In genomic region chr11:86802146-86802545, GRCh38 we compare ENCODE assay signal across 11 cellular contexts. TPM values are rescaled to one million over a fixed set of nuclear protein-coding genes. Genes with fewer than 3 reads are reported as not detected.
DNase-seq lines count a peak whose midpoint lies in the region; TF ChIP-seq lines count a peak whose summit lies in the region.
"Had no signal": no experiment of that assay in that cellular context is flagged by ENCODE, and none has a peak within 500 bp of the region (broad histone marks: within the 10 kb centered on the region; RNA-seq: fewer than 3 reads in every experiment).

No MANE protein-coding gene starts in this region.

- H3K4me3 Mint-ChIP-seq in progenitor cell of endocrine pancreas (ENCODE audit: low read depth), result peak overlapping the region; percentile 84

- H3K9me2 ChIP-seq in MM.1S (replicated peaks; ENCODE audit: insufficient read depth, low read length), result no peaks in the 10 kb centered on the region

- peaks cover 1% of the 10 kb centered on the region for H3K36me3 Mint-ChIP-seq in progenitor cell of endocrine pancreas (ENCODE audit: insufficient read depth)

- intact Hi-C loops in adrenal gland (cut with DNase I), result loop anchor here (5.0 to 10.0 kb wide), 4 partner anchors 127 to 345 kb away; partner anchors contain the start of gene ME3 (in 2 of the 2)

- H3K27ac Mint-ChIP-seq in progenitor cell of endocrine pancreas, result no peak overlapping the region
- H3K27ac Mint-ChIP-seq: activated T-helper 2 cell treated with anti-CD3 and anti-CD28 coated beads, Interferon-gamma antibody, Interleukin-2, Interleukin-4, amounts not matched to agents 10 μg/mL and 5 μg/mL and 100 μg/mL, durations not matched to agents 14 hours and 24 hours and 36 hours had no signal

- 45 to 64% (median 50%) methylated on average over 5 of the region's 5 CpGs for WGBS in adrenal gland, 4 donors

- H3F3A ChIP-seq in MM.1S (ENCODE audit: insufficient read depth, low read length), result 0 out of 2 replicates have a peak, but pooled peaks cover 2% of the 10 kb centered on the region

- H3K4me3 ChIP-seq in ACC112 (ENCODE audit: low read depth, low read length), result peak overlapping the region; percentile 79
- H3K4me3 ChIP-seq in SJSA1, result peak overlapping the region; percentile 81
- peak overlapping the region; percentile 92 for H3K4me3 ChIP-seq in fibroblast of the aortic adventitia (ENCODE audit: low read depth, low read length)
- H3K4me3 ChIP-seq in MM.1S (ENCODE audit: low read length), result no peak overlapping the region
- H3K4me3 ChIP-seq in adrenal gland, result peak overlapping the region in 1 of 4 donors; percentile 17

- H3K4me1 Mint-ChIP-seq in progenitor cell of endocrine pancreas (ENCODE audit: low read depth), result peaks cover 35% of the 10 kb centered on the region

- TF ChIP-seq CTCF in fibroblast of the aortic adventitia (IDR thresholded peaks at IDR 0.05; ENCODE audit: insufficient read depth, low read length), result no peak
- no peak for TF ChIP-seq CTCF in progenitor cell of endocrine pancreas (IDR thresholded peaks at IDR 0.05; ENCODE audit: unreplicated experiment)
- TF ChIP-seq CTCF in MM.1S (IDR thresholded peaks at IDR 0.05; ENCODE audit: low read length), result no peak
- no peak for TF ChIP-seq CTCF in adrenal gland (IDR thresholded peaks at IDR 0.05)

- no peak overlapping the region for H3K4me2 ChIP-seq in MM.1S (ENCODE audit: low read depth, low read length)

- no peak for DNase-seq in SJSA1 (ENCODE audit: low read depth in 1 of 2, low spot score in 2 of 2)
- peak; percentile 23 for DNase-seq in fibroblast of the aortic adventitia (ENCODE audit: low read depth)
- DNase-seq in progenitor cell of endocrine pancreas (ENCODE audit: low spot score, unreplicated experiment), result no peak
- no peak for DNase-seq in MM.1S
- no peak for DNase-seq in NCI-H446 treated with DMSO at 0.1 percent for 48 hours (lab: John Stamatoyannopoulos, UW)
- no peak for DNase-seq in adrenal gland
- no peak for DNase-seq in NCI-H1930 (lab: John Stamatoyannopoulos, UW)
- DNase-seq: C1 segment of cervical spinal cord; stimulated activated CD4-positive, alpha-beta T cell treated with anti-CD3 and anti-CD28 coated beads, Interleukin-4, amount 100 ng/mL, for 1 hour had no signal

- H3K9ac ChIP-seq in MM.1S (ENCODE audit: low read length), result no peak overlapping the region

- H3K27me3 ChIP-seq in ACC112 (ENCODE audit: insufficient read depth, low read length), result no peaks in the 10 kb centered on the region
- H3K27me3 ChIP-seq in SJSA1 (replicated peaks), result no peaks in the 10 kb centered on the region
- peaks cover 11% of the 10 kb centered on the region for H3K27me3 ChIP-seq in MM.1S (replicated peaks; ENCODE audit: insufficient read depth, low read length)
- H3K27me3 ChIP-seq in adrenal gland, result no peaks in the 10 kb centered on the region

- H3K27me3 Mint-ChIP-seq in progenitor cell of endocrine pancreas, result peaks cover 9% of the 10 kb centered on the region

- H2AFZ ChIP-seq in ACC112 (ENCODE audit: low read length, unreplicated experiment) (no peak overlapping the region), MM.1S (ENCODE audit: low read length) (no peak overlapping the region)

- H4K20me1 ChIP-seq in MM.1S (ENCODE audit: insufficient read depth, low read length), result no peaks in the 10 kb centered on the region

- H3K9me3 ChIP-seq in SJSA1 (replicated peaks) (no peaks in the 10 kb centered on the region), MM.1S (replicated peaks; ENCODE audit: insufficient read depth, low read length) (no peaks in the 10 kb centered on the region), adrenal gland (replicated peaks in 1 of 3) (no peaks in the 10 kb centered on the region)

- H3K9me3 Mint-ChIP-seq in progenitor cell of endocrine pancreas (ENCODE audit: low read depth), result no peaks in the 10 kb centered on the region
- H3K9me3 Mint-ChIP-seq: activated T-helper 2 cell treated with anti-CD3 and anti-CD28 coated beads, Interferon-gamma antibody, Interleukin-2, Interleukin-4, amounts not matched to agents 10 μg/mL and 5 μg/mL and 100 μg/mL, durations not matched to agents 14 hours and 24 hours and 36 hours had no signal

- H3K36me3 ChIP-seq in ACC112 (ENCODE audit: insufficient read depth, low read length) (peaks cover 8% of the 10 kb centered on the region; the same call in 1 of the 2 replicates), SJSA1 (0 out of 2 replicates have a peak, but pooled peaks cover 4% of the 10 kb centered on the region), MM.1S (replicated peaks; ENCODE audit: insufficient read depth, low read length) (no peaks in the 10 kb centered on the region), adrenal gland (replicated peaks in 1 of 2) (no peaks in the 10 kb centered on the region)

- no peak for TF ChIP-seq POLR2A in adrenal gland (IDR thresholded peaks at IDR 0.05)

- H3K27ac ChIP-seq in ACC112 (ENCODE audit: low read depth, low read length) (peak overlapping the region; percentile 90), SJSA1 (peak overlapping the region; percentile 14; the same call in 1 of the 2 replicates), MM.1S (ENCODE audit: low read length) (no peak overlapping the region), adrenal gland (no peak overlapping the region)

- H3K79me2 ChIP-seq in ACC112 (ENCODE audit: control insufficient read depth, insufficient read depth, low read length, unreplicated experiment) (peaks cover 72% of the 10 kb centered on the region), MM.1S (ENCODE audit: low read length) (no peaks in the 10 kb centered on the region)

- H3K4me1 ChIP-seq in ACC112 (ENCODE audit: control insufficient read depth, insufficient read depth, low read length, unreplicated experiment) (peaks cover 47% of the 10 kb centered on the region), SJSA1 (replicated peaks) (peaks cover 53% of the 10 kb centered on the region), MM.1S (ENCODE audit: low read length) (0 out of 2 replicates have a peak, but pooled peaks cover 10% of the 10 kb centered on the region), adrenal gland (replicated peaks in 1 of 2) (peaks cover 6 to 20% of the 10 kb centered on the region in 2 donors)

RNA-seq across cellular contexts. Expression of gene PRSS23, which starts 1.8 kb away (rescaled TPM):
- total RNA-seq in SJSA1 (2014; rRNA removed; shearing (Covaris generic)), result 54.6 and 71.6 TPM in 2 replicates
- total RNA-seq in fibroblast of the aortic adventitia (ENCODE audit: low replicate concordance) (132 and 410 TPM in 2 replicates), progenitor cell of endocrine pancreas (31.6 and 34.5 TPM in 2 replicates), adrenal gland (10 to 100 TPM; 16.2 to 49.4 (median 41.4) TPM)
- polyA plus RNA-seq in adrenal gland, result 10 to 100 TPM in 1 of 3 donors, 1 to 10 TPM in 2; 5.1 to 27.7 (median 9.5) TPM

Comparison
In these comparisons a context has a peak if more than half of its experiments do, and no peak if none do; other contexts are left out.
1. H3K27ac ChIP-seq: peak in ACC112 (single experiment) and SJSA1 (single experiment); none in MM.1S (single experiment) and adrenal gland (0 of 5).